Comparison of ENCODE assay signal across 11 cellular contexts in the genomic region with DNA sequence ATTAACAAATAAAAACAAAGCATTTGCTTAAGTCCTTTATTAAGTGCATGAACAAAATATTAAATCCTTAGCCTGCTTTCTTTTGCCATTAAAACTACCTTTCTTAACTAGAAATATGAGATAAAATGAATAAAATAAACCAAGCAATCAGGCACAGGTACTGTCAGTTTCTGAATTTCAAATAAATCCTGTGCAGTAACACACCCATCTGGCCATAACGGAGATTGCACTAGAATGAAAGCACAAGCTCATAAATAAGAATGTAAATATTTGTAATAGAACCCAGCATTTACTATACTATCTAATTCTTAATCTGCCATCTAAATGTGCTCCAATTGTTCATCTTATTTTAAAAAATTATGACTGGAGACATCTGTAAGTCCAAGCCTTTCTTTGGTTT. TPM values are rescaled to one million over a fixed set of nuclear protein-coding genes. Genes with fewer than 3 reads are reported as not detected.
DNase-seq lines count a peak whose midpoint lies in the region; ATAC-seq and TF ChIP-seq lines count a peak whose summit lies in the region.
"Had no signal": no experiment of that assay in that cellular context is flagged by ENCODE, and none has a peak within 500 bp of the region (broad histone marks: within the 10 kb centered on the region; RNA-seq: fewer than 3 reads in every experiment).

No MANE protein-coding gene starts in this region.

- H3K36me3 Mint-ChIP-seq in activated CD8-positive, alpha-beta T cell treated with anti-CD3 and anti-CD28 coated beads, Interleukin-2, amount 10 ng/mL, durations not matched to agents 7 days and 5 days (ENCODE audit: low read depth), result peaks cover 34% of the 10 kb centered on the region

- no peak overlapping the region for H3K4me3 Mint-ChIP-seq in activated CD8-positive, alpha-beta T cell treated with anti-CD3 and anti-CD28 coated beads, Interleukin-2, amount 10 ng/mL, durations not matched to agents 7 days and 5 days
- H3K4me3 Mint-ChIP-seq: nephron progenitor cell had no signal

- peaks cover 22% of the 10 kb centered on the region for H3K4me1 Mint-ChIP-seq in activated CD8-positive, alpha-beta T cell treated with anti-CD3 and anti-CD28 coated beads, Interleukin-2, amount 10 ng/mL, durations not matched to agents 7 days and 5 days (ENCODE audit: low read depth)

- no peak for ATAC-seq in activated CD8-positive, alpha-beta T cell treated with anti-CD3 and anti-CD28 coated beads, Interleukin-2, amount 10 ng/mL, durations not matched to agents 7 days and 5 days

- no peaks in the 10 kb centered on the region for H3K27me3 Mint-ChIP-seq in activated CD8-positive, alpha-beta T cell treated with anti-CD3 and anti-CD28 coated beads, Interleukin-2, amount 10 ng/mL, durations not matched to agents 7 days and 5 days (ENCODE audit: low read depth)

- CTCF ChIA-PET in AG04450 (lab: Charles Lee), result interaction anchor here (0.5 to 9.7 kb wide), 58 partner anchors 9 to 646 kb away, joined by 3 to 389 read pairs (median 4); partner anchors contain the start of gene RBM45
- CTCF ChIA-PET in activated CD8-positive, alpha-beta T cell treated with anti-CD3 and anti-CD28 coated beads, Interleukin-2, amount 10 ng/mL, durations not matched to agents 7 days and 5 days (lab: Charles Lee), result interaction anchor here (0.7 to 3.2 kb wide), 20 partner anchors 10 to 307 kb away, joined by 3 to 22 read pairs (median 6); partner anchors contain the start of genes PJVK, PRKRA and RBM45

- POLR2A ChIA-PET in AG04450 (lab: Yijun Ruan, JAX), result interaction anchor here (1.5 to 1.8 kb wide), 3 partner anchors 15 to 307 kb away, joined by 4 to 9 read pairs (median 5); partner anchors contain the start of genes PJVK, PRKRA and RBM45
- POLR2A ChIA-PET in activated CD8-positive, alpha-beta T cell treated with anti-CD3 and anti-CD28 coated beads, Interleukin-2, amount 10 ng/mL, durations not matched to agents 7 days and 5 days (lab: Charles Lee), result interaction anchor here (1.7 kb wide), 1 partner anchor 32 kb away, joined by 9 read pairs; the partner anchor contains the start of genes PJVK and PRKRA

- peak; percentile 36 for DNase-seq in AG04450 (ENCODE audit: low read depth, low spot score)
- DNase-seq in OCI-M1 (lab: John Stamatoyannopoulos, UW), result peak; percentile 24
- peak; percentile 59 for DNase-seq in fibroblast of pulmonary artery (ENCODE audit: low read depth)
- no peak for DNase-seq in GM20000 (ENCODE audit: low spot score)
- no peak for DNase-seq in inferior parietal cortex (ENCODE audit: extremely low spot score)
- DNase-seq in activated CD8-positive, alpha-beta T cell treated with anti-CD3 and anti-CD28 coated beads, Interleukin-2, amount 10 ng/mL, durations not matched to agents 7 days and 5 days, result no peak
- no peak for DNase-seq in NK-92 treated with Interleukin-12 subunit alpha and Interleukin-12 subunit beta, amount 100 ng/mL, for 24 hours (lab: John Stamatoyannopoulos, UW)
- DNase-seq: activated CD8-positive, alpha-beta memory T cell treated with anti-CD3 and anti-CD28 coated beads for 24 hours; nephron progenitor cell; stimulated activated CD8-positive, alpha-beta memory T cell treated with anti-CD3 and anti-CD28 coated beads, Interleukin-4, amount 100 ng/mL, for 48 hours had no signal

- TF ChIP-seq CTCF in AG04450 (IDR thresholded peaks at IDR 0.05; ENCODE audit: low read depth, low read length) (peak; percentile 68), GM12873 (IDR thresholded peaks at IDR 0.05; ENCODE audit: insufficient read depth, low read depth, low read length, missing control alignments) (peak; percentile 30), fibroblast of pulmonary artery (IDR thresholded peaks at IDR 0.05; ENCODE audit: low read length, missing control alignments) (peak; percentile 45), GM20000 (IDR thresholded peaks at IDR 0.05; ENCODE audit: extremely low read depth, missing control alignments) (no peak)

- no peak overlapping the region for H3K4me3 ChIP-seq in AG04450 (ENCODE audit: low read depth, low read length)
- no peak overlapping the region for H3K4me3 ChIP-seq in fibroblast of pulmonary artery (replicated peaks; ENCODE audit: low read depth, low read length)

- no peaks in the 10 kb centered on the region for H3K9me3 Mint-ChIP-seq in activated CD8-positive, alpha-beta T cell treated with anti-CD3 and anti-CD28 coated beads, Interleukin-2, amount 10 ng/mL, durations not matched to agents 7 days and 5 days (ENCODE audit: insufficient read depth)

- no peak overlapping the region for H3K27ac Mint-ChIP-seq in activated CD8-positive, alpha-beta T cell treated with anti-CD3 and anti-CD28 coated beads, Interleukin-2, amount 10 ng/mL, durations not matched to agents 7 days and 5 days
- H3K27ac Mint-ChIP-seq: nephron progenitor cell had no signal

- no peaks in the 10 kb centered on the region for H3K9me3 ChIP-seq in AG04450 (ENCODE audit: control insufficient read depth, insufficient read depth, low read length)

- no peaks in the 10 kb centered on the region for H3K27me3 ChIP-seq in AG04450 (ENCODE audit: control insufficient read depth, insufficient read depth, low read length)

- H3K27ac ChIP-seq in AG04450 (ENCODE audit: low read depth, low read length), result no peak overlapping the region

RNA-seq across cellular contexts. Expression of gene PRKRA, which starts 31.9 kb away (rescaled TPM):
- 47.5 and 58.6 TPM in 2 replicates for polyA plus RNA-seq in AG04450 (2011; rRNA removed)
- 30.2 and 43.4 TPM in 2 replicates for polyA minus RNA-seq in AG04450 (2011; rRNA and poly(A)+ RNA removed)
- 10 to 100 TPM; 41.2 to 41.8 TPM for total RNA-seq in activated CD8-positive, alpha-beta T cell treated with anti-CD3 and anti-CD28 coated beads, Interleukin-2, amount 10 ng/mL, durations not matched to agents 7 days and 5 days

RNA-seq across cellular contexts. Expression of gene PJVK, which starts 32.1 kb away (rescaled TPM):
- 2.1 and 3.4 TPM in 2 replicates for polyA plus RNA-seq in AG04450 (2011; rRNA removed)
- polyA minus RNA-seq in AG04450 (2011; rRNA and poly(A)+ RNA removed), result 1.6 and 1.7 TPM in 2 replicates
- total RNA-seq in activated CD8-positive, alpha-beta T cell treated with anti-CD3 and anti-CD28 coated beads, Interleukin-2, amount 10 ng/mL, durations not matched to agents 7 days and 5 days, result under 1 TPM; 0.50 to 0.99 TPM

RNA-seq across cellular contexts. Expression of gene FKBP7, which starts 59.3 kb away (rescaled TPM):
- polyA plus RNA-seq in AG04450 (2011; rRNA removed), result 130 and 162 TPM in 2 replicates
- 18.5 and 29.1 TPM in 2 replicates for polyA minus RNA-seq in AG04450 (2011; rRNA and poly(A)+ RNA removed)
- total RNA-seq in activated CD8-positive, alpha-beta T cell treated with anti-CD3 and anti-CD28 coated beads, Interleukin-2, amount 10 ng/mL, durations not matched to agents 7 days and 5 days, result 1 to 10 TPM; 2.6 to 3.6 TPM

Comparison
In these comparisons a context has a peak if more than half of its experiments do, and no peak if none do; other contexts are left out.
1. DNase-seq: peak in AG04450 (single experiment), OCI-M1 (single experiment) and fibroblast of pulmonary artery (single experiment); none in GM20000 (single experiment), inferior parietal cortex (single experiment), activated CD8-positive, alpha-beta T cell treated with anti-CD3 and anti-CD28 coated beads, Interleukin-2, amount 10 ng/mL, durations not matched to agents 7 days and 5 days (single experiment) and NK-92 treated with Interleukin-12 subunit alpha and Interleukin-12 subunit beta, amount 100 ng/mL, for 24 hours (single experiment).